Comparison of ENCODE assay signal across 20 cellular contexts in genomic region chr14:55625481-55625880, GRCh38.
"Had no signal": no experiment of that assay in that cellular context is flagged by ENCODE, and none has a peak within 500 bp of the region (broad histone marks: within the 10 kb centered on the region; RNA-seq: fewer than 3 reads in every experiment).

No MANE protein-coding gene starts in this region.

- H3K4me3 Mint-ChIP-seq: naive thymus-derived CD8-positive, alpha-beta T cell; neural crest cell had no signal

- H3K27me3 Mint-ChIP-seq: naive thymus-derived CD8-positive, alpha-beta T cell had no signal

- H3K4me1 ChIP-seq: pancreas, prostate gland, sigmoid colon, upper lobe of left lung, uterus had no signal

- H3K4me1 Mint-ChIP-seq: neural crest cell had no signal

- H3K36me3 ChIP-seq: prostate gland, uterus had no signal

- H3K27ac ChIP-seq: pancreas, prostate gland, sigmoid colon, upper lobe of left lung, uterus had no signal

- H3K9me3 ChIP-seq: mucosa of descending colon, pancreas, prostate gland, sigmoid colon, tibial artery, upper lobe of left lung, uterus had no signal

- DNase-seq: caudate nucleus; cortex of kidney; dorsolateral prefrontal cortex; effector CD8-positive, alpha-beta T cell; heart left ventricle; hippocampal formation; left colon; mucosa of descending colon; naive thymus-derived CD8-positive, alpha-beta T cell; pancreas; retina; sigmoid colon; stimulated activated CD4-positive, alpha-beta T cell treated with anti-CD3 and anti-CD28 coated beads, Interleukin-2, amount 100 ng/mL, for 24 hours; stimulated activated naive CD4-positive, alpha-beta T cell treated with Interleukin-2 at 50 U/mL for 16 hours; tibial artery; upper lobe of left lung; uterus had no signal

- H3K4me3 ChIP-seq: heart left ventricle, mucosa of descending colon, pancreas, prostate gland, sigmoid colon, skin epidermis, tibial artery, upper lobe of left lung, uterus had no signal

- H3K27me3 ChIP-seq: dorsolateral prefrontal cortex, heart left ventricle, pancreas, sigmoid colon, tibial artery, upper lobe of left lung, uterus had no signal
